ENCODE assay signal across 9 cellular contexts in genomic region chr2:223612501-223612900, GRCh38. TPM values are rescaled to one million over a fixed set of nuclear protein-coding genes. Genes with fewer than 3 reads are reported as not detected.
A peak's percentile ranks its signal among the peaks of the same experiment; 100 is the strongest.
DNase-seq lines count a peak whose midpoint lies in the region; ATAC-seq and TF ChIP-seq lines count a peak whose summit lies in the region.
"Had no signal": no experiment of that assay in that cellular context is flagged by ENCODE, and none has a peak within 500 bp of the region (broad histone marks: within the 10 kb centered on the region; RNA-seq: fewer than 3 reads in every experiment).

No MANE protein-coding gene starts in this region.

- H3K79me1 ChIP-seq in mesendoderm (ENCODE audit: low read length), result no peaks in the 10 kb centered on the region

- no CpG with 5 or more reads among the region's 5 CpGs for WGBS in mesendoderm (ENCODE audit: extremely low coverage, insufficient coverage, low lambda C conversion rate)

- H4K20me1 ChIP-seq in PC-3 (ENCODE audit: low read length), result no peaks in the 10 kb centered on the region

- POLR2A ChIA-PET in PC-3 (lab: Charles Lee; ENCODE audit: unreplicated experiment), result no interaction called here

- TF ChIP-seq CTCF in PC-3 (conservative IDR thresholded peaks at IDR 0.05; ENCODE audit: low read depth, low read length), result no peak
- no peak for TF ChIP-seq CTCF in thoracic aorta (IDR thresholded peaks at IDR 0.05)

- no peak overlapping the region for H3K56ac ChIP-seq in mesendoderm (ENCODE audit: low read length)

- no peak overlapping the region for H3K18ac ChIP-seq in mesendoderm (ENCODE audit: low read length)

- peak overlapping the region; percentile 63 for H3K4me3 ChIP-seq in PC-3 (ENCODE audit: low read length)
- peak overlapping the region; percentile 19 to 46 for H3K4me3 ChIP-seq in duodenal mucosa (ENCODE audit: low read depth in 1 of 2, low read length in 2 of 2)
- no peak overlapping the region for H3K4me3 ChIP-seq in mesendoderm (ENCODE audit: low read length)
- H3K4me3 ChIP-seq in thoracic aorta, result peak overlapping the region; percentile 65

- H3K36me3 ChIP-seq in PC-3 (ENCODE audit: low read depth, low read length) (no peaks in the 10 kb centered on the region), duodenal mucosa (ENCODE audit: control insufficient read depth in 1 of 2, insufficient read depth in 2 of 2, low read length in 2 of 2) (no peaks in the 10 kb centered on the region), mesendoderm (ENCODE audit: control insufficient read depth, insufficient read depth, low read length) (no peaks in the 10 kb centered on the region), thoracic aorta (no peaks in the 10 kb centered on the region)

- H4K5ac ChIP-seq in mesendoderm (ENCODE audit: low read length), result no peak overlapping the region

- H3K23ac ChIP-seq in mesendoderm (ENCODE audit: low read length), result no peak overlapping the region

- H3K9ac ChIP-seq in PC-3 (ENCODE audit: low read length), result peak overlapping the region; percentile 41; the same call in 1 of the 2 replicates
- no peak overlapping the region for H3K9ac ChIP-seq in duodenal mucosa (ENCODE audit: low read depth in 1 of 2, low read length in 2 of 2)
- H3K9ac ChIP-seq in mesendoderm (ENCODE audit: low read length), result peak overlapping the region; percentile 34

- no peaks in the 10 kb centered on the region for H3F3A ChIP-seq in PC-3 (ENCODE audit: low read length, unreplicated experiment)

- H3K27me3 ChIP-seq in PC-3 (ENCODE audit: low read length) (no peaks in the 10 kb centered on the region), duodenal mucosa (ENCODE audit: control insufficient read depth in 1 of 2, insufficient read depth in 2 of 2, low read length in 2 of 2) (peaks cover 7 to 12% of the 10 kb centered on the region in 2 donors), mesendoderm (ENCODE audit: insufficient read depth, low read length, poor library complexity) (peaks cover 2% of the 10 kb centered on the region), thoracic aorta (replicated peaks; ENCODE audit: insufficient read depth) (no peaks in the 10 kb centered on the region)

- ATAC-seq in PC-3, result peak; percentile 3; the same call in 1 of the 2 replicates
- no peak for ATAC-seq in thoracic aorta (ENCODE audit: insufficient number of reproducible peaks, low FRiP score, low read depth)

- intact Hi-C loops in PC-3 (cut with micrococcal nuclease), result loop anchor here (10.0 kb wide), 1 partner anchor 182 kb away; no protein-coding TSS in a partner anchor

- H3K4me2 ChIP-seq in PC-3 (ENCODE audit: low read length), result peak overlapping the region; percentile 92
- H3K4me2 ChIP-seq in mesendoderm (ENCODE audit: low read length), result no peak overlapping the region

- DNase-seq in PC-3 (no peak), mesendoderm (no peak), thoracic aorta (ENCODE audit: low spot score) (no peak), SKM-1 treated with dmso at 0.1 percent for 144 hours (lab: John Stamatoyannopoulos, UW; ENCODE audit: unreplicated experiment) (no peak), T-helper 2 cell (no peak)
- no peak for DNase-seq in stimulated activated CD4-positive, alpha-beta T cell treated with anti-CD3 and anti-CD28 coated beads, Interleukin-2, amount 100 ng/mL, for 48 hours
- no peak for DNase-seq in activated CD4-positive, CD25-positive, alpha-beta regulatory T cell (lab: John Stamatoyannopoulos, UW)
- DNase-seq: activated CD4-positive, alpha-beta T cell treated with anti-CD3 and anti-CD28 coated beads, Interleukin-2, amount 10 ng/mL, durations not matched to agents 24 days and 14 days had no signal

- H2BK15ac ChIP-seq in mesendoderm (replicated peaks; ENCODE audit: low read depth), result no peak overlapping the region

- CTCF ChIA-PET in PC-3 (lab: Charles Lee), result interaction anchor here (0.5 kb wide), 1 partner anchor 354 kb away, joined by 4 read pairs; no protein-coding TSS in a partner anchor

- BruUV-seq in PC-3 (replicated peaks; lab: Mats Ljungman, UMichigan), result no TSS peak

- H2AFZ ChIP-seq in PC-3 (ENCODE audit: low read length), result peak overlapping the region; percentile 93

- H3K9me3 ChIP-seq in PC-3 (ENCODE audit: low read length) (no peaks in the 10 kb centered on the region), duodenal mucosa (ENCODE audit: control insufficient read depth in 1 of 2, low read length in 2 of 2) (no peaks in the 10 kb centered on the region), thoracic aorta (no peaks in the 10 kb centered on the region)

- no peak overlapping the region for H2BK120ac ChIP-seq in mesendoderm (ENCODE audit: low read depth, low read length)

- H2BK5ac ChIP-seq in mesendoderm (ENCODE audit: low read length), result no peak overlapping the region

- H3K4ac ChIP-seq in mesendoderm (ENCODE audit: low read depth, low read length), result no peak overlapping the region

- H3K4me1 ChIP-seq in PC-3 (ENCODE audit: insufficient read depth, low read length), result peaks cover 10% of the 10 kb centered on the region
- peaks cover 0 to 10% of the 10 kb centered on the region in 2 donors for H3K4me1 ChIP-seq in duodenal mucosa (ENCODE audit: control insufficient read depth in 1 of 2, insufficient read depth in 2 of 2, low read length in 2 of 2)
- H3K4me1 ChIP-seq in mesendoderm (ENCODE audit: control insufficient read depth, low read depth, low read length), result peaks cover 3% of the 10 kb centered on the region
- H3K4me1 ChIP-seq in thoracic aorta (ENCODE audit: control insufficient read depth in 1 of 2, low read depth in 2 of 2), result peaks cover 4 to 12% of the 10 kb centered on the region in 2 donors

- H2AK5ac ChIP-seq in mesendoderm (ENCODE audit: low read length), result no peak overlapping the region

- no peaks in the 10 kb centered on the region for H3K79me2 ChIP-seq in PC-3 (ENCODE audit: low read length)
- no peaks in the 10 kb centered on the region for H3K79me2 ChIP-seq in mesendoderm (ENCODE audit: control insufficient read depth, insufficient read depth, low read length)

- no peak overlapping the region for H4K8ac ChIP-seq in mesendoderm (ENCODE audit: low read depth, low read length)

- H3K27ac ChIP-seq in PC-3 (ENCODE audit: low read length) (peak overlapping the region; percentile 60), duodenal mucosa (ENCODE audit: low read depth, low read length) (no peak overlapping the region), mesendoderm (ENCODE audit: low read depth, low read length) (no peak overlapping the region), thoracic aorta (peak overlapping the region; percentile 57 to 76)

- H3K9me2 ChIP-seq in PC-3 (replicated peaks; ENCODE audit: low read length), result no peaks in the 10 kb centered on the region

RNA-seq across cellular contexts. Expression of gene SCG2, which starts 10.3 kb away (rescaled TPM):
- total RNA-seq in PC-3 (2014; rRNA removed) (0.51 and 0.98 TPM in 2 replicates), thoracic aorta (1 to 10 TPM in 1 of 2 donors, under 1 TPM in 1; 0.56 to 4.9 TPM)
- polyA plus RNA-seq in mesendoderm (2013, experiment 1 of 2), result 2.3 TPM
- polyA plus RNA-seq in mesendoderm (2013, experiment 2 of 2), result 2.3 TPM
- total RNA-seq: activated CD4-positive, alpha-beta T cell treated with anti-CD3 and anti-CD28 coated beads, Interleukin-2, amount 10 ng/mL, durations not matched to agents 24 days and 14 days had no signal

Comparison
In these comparisons a context has a peak if more than half of its experiments do, and no peak if none do; other contexts are left out.
1. H3K27ac ChIP-seq: peak in PC-3 (single experiment) and thoracic aorta (2 of 2); none in duodenal mucosa (single experiment) and mesendoderm (single experiment).
2. H3K9ac ChIP-seq: peak in PC-3 (single experiment) and mesendoderm (single experiment); none in duodenal mucosa (0 of 2).